ENCODE assay signal across 8 cellular contexts in genomic region chr11:94151903-94152677, GRCh38. TPM values are rescaled to one million over a fixed set of nuclear protein-coding genes. Genes with fewer than 3 reads are reported as not detected.
DNase-seq lines count a peak whose midpoint lies in the region; ATAC-seq and TF ChIP-seq lines count a peak whose summit lies in the region.

No MANE protein-coding gene starts in this region.

- H3K4me3 Mint-ChIP-seq in brain = no peak overlapping the region
- H3K4me3 Mint-ChIP-seq in memory B cell = no peak overlapping the region

- TF ChIP-seq CTCF in brain (conservative IDR thresholded peaks at IDR 0.05) = no peak

- H3K27me3 Mint-ChIP-seq in brain (no peaks in the 10 kb centered on the region), memory B cell (no peaks in the 10 kb centered on the region)

- peaks cover 67% of the 10 kb centered on the region for H3K4me1 Mint-ChIP-seq in brain
- H3K4me1 Mint-ChIP-seq in memory B cell = peaks cover 53% of the 10 kb centered on the region

- peaks cover 25% of the 10 kb centered on the region for H3K36me3 ChIP-seq in HUES48 (ENCODE audit: control insufficient read depth, insufficient read depth, low read length)

- H3K36me3 Mint-ChIP-seq in brain (peaks cover 40% of the 10 kb centered on the region), memory B cell (peaks cover 12% of the 10 kb centered on the region)

- peaks cover 0 to 13% (median 9%) of the 10 kb centered on the region in 5 experiments for H3K9me3 Mint-ChIP-seq in brain
- H3K9me3 Mint-ChIP-seq in memory B cell = no peaks in the 10 kb centered on the region

- ATAC-seq in GM19035 (IDR thresholded peaks at IDR 0.05; ENCODE audit: unreplicated experiment) = peak; percentile 48
- no peak for ATAC-seq in memory B cell (ENCODE audit: low read depth)
- no peak for ATAC-seq in GM19351 (IDR thresholded peaks at IDR 0.05; ENCODE audit: unreplicated experiment)

- DNase-seq in AG08395 (ENCODE audit: low spot score) (peak; percentile 90), memory B cell (ENCODE audit: low spot score in 2 of 2) (no peak), superior temporal gyrus (ENCODE audit: extremely low spot score) (no peak), NCI-H146 (lab: John Stamatoyannopoulos, UW) (no peak)

- H3K9ac ChIP-seq in HUES48 (ENCODE audit: low read depth, low read length) = no peak overlapping the region

- peak overlapping the region; percentile 54 for H3K27ac ChIP-seq in HUES48 (ENCODE audit: low read depth, low read length)

- peaks cover 45% of the 10 kb centered on the region for H3K4me1 ChIP-seq in HUES48 (ENCODE audit: control insufficient read depth, insufficient read depth, low read length)

- no peaks in the 10 kb centered on the region for H3K9me3 ChIP-seq in HUES48 (ENCODE audit: control insufficient read depth, insufficient read depth, low read length)

- H3K27ac Mint-ChIP-seq in brain (peak overlapping the region in 3 of 5 experiments; percentile 3 to 79 (median 76)), memory B cell (peak overlapping the region; percentile 24)

- no peaks in the 10 kb centered on the region for H3K27me3 ChIP-seq in HUES48 (ENCODE audit: control insufficient read depth, insufficient read depth, low read length)

- no peak overlapping the region for H3K4me3 ChIP-seq in HUES48 (ENCODE audit: low read depth, low read length)

RNA-seq across cellular contexts. Expression of gene PANX1, which starts 23.4 kb away (rescaled TPM):
- 15.5 TPM for polyA plus RNA-seq in brain (ENCODE audit: insufficient read depth, low read depth, low replicate concordance)
